In genomic region chr1:223845810-223846667, GRCh38 we compare ENCODE assay signal across 8 cellular contexts. TPM values are rescaled to one million over a fixed set of nuclear protein-coding genes. Genes with fewer than 3 reads are reported as not detected.
DNase-seq lines count a peak whose midpoint lies in the region; ATAC-seq and TF ChIP-seq lines count a peak whose summit lies in the region.

A gene with protein sequence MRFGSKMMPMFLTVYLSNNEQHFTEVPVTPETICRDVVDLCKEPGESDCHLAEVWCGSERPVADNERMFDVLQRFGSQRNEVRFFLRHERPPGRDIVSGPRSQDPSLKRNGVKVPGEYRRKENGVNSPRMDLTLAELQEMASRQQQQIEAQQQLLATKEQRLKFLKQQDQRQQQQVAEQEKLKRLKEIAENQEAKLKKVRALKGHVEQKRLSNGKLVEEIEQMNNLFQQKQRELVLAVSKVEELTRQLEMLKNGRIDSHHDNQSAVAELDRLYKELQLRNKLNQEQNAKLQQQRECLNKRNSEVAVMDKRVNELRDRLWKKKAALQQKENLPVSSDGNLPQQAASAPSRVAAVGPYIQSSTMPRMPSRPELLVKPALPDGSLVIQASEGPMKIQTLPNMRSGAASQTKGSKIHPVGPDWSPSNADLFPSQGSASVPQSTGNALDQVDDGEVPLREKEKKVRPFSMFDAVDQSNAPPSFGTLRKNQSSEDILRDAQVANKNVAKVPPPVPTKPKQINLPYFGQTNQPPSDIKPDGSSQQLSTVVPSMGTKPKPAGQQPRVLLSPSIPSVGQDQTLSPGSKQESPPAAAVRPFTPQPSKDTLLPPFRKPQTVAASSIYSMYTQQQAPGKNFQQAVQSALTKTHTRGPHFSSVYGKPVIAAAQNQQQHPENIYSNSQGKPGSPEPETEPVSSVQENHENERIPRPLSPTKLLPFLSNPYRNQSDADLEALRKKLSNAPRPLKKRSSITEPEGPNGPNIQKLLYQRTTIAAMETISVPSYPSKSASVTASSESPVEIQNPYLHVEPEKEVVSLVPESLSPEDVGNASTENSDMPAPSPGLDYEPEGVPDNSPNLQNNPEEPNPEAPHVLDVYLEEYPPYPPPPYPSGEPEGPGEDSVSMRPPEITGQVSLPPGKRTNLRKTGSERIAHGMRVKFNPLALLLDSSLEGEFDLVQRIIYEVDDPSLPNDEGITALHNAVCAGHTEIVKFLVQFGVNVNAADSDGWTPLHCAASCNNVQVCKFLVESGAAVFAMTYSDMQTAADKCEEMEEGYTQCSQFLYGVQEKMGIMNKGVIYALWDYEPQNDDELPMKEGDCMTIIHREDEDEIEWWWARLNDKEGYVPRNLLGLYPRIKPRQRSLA (minus strand): TSS chr1:223845947. CDS start chr1:223845680, 267 bp downstream.

- CTCF ChIA-PET in PC-9 (lab: Charles Lee), result interaction anchor here (0.6 to 1.2 kb wide), 4 partner anchors 9 to 54 kb away, joined by 3 to 7 read pairs (median 4); no protein-coding TSS in a partner anchor

- H4K20me1 ChIP-seq in PC-9 (ENCODE audit: insufficient read depth), result peaks cover 15% of the 10 kb centered on the region

- POLR2A ChIA-PET in PC-9 (lab: Charles Lee; ENCODE audit: unreplicated experiment), result interaction anchor here (0.5 to 0.7 kb wide), 10 partner anchors 16 to 1901 kb away, joined by 3 to 12 read pairs (median 6); partner anchors contain the start of gene NVL

- H3K79me2 ChIP-seq in PC-9 (ENCODE audit: low read depth), result peaks cover 53% of the 10 kb centered on the region

- H3K4me3 ChIP-seq in PC-9, result peak within 1 kb of the TSS; percentile 72
- H3K4me3 ChIP-seq in mucosa of stomach (ENCODE audit: low read length), result peak within 1 kb of the TSS; percentile 74

- H3K27me3 ChIP-seq in PC-9 (ENCODE audit: insufficient read depth, low read depth) (no peaks in the 10 kb centered on the region), mucosa of stomach (ENCODE audit: control insufficient read depth, insufficient read depth, low read length) (no peaks in the 10 kb centered on the region)

- H3K36me3 ChIP-seq in PC-9 (ENCODE audit: low read depth), result no peaks in the 10 kb centered on the region
- no peaks in the 10 kb centered on the region for H3K36me3 ChIP-seq in mucosa of stomach (ENCODE audit: control insufficient read depth, insufficient read depth, low read length)

- H3K4me2 ChIP-seq in PC-9, result peak within 1 kb of the TSS; percentile 83

- H3K4me1 ChIP-seq in PC-9 (replicated peaks; ENCODE audit: insufficient read depth) (peaks cover 44% of the 10 kb centered on the region), mucosa of stomach (ENCODE audit: control insufficient read depth, insufficient read depth, low read length) (peaks cover 9% of the 10 kb centered on the region)

- ATAC-seq in GM21528 (IDR thresholded peaks at IDR 0.05; ENCODE audit: low FRiP score, unreplicated experiment), result peak; percentile 73

- BruUV-seq in PC-9 (replicated peaks; lab: Mats Ljungman, UMichigan), result TSS peak; percentile 97

- intact Hi-C loops in PC-9 (cut with micrococcal nuclease; ENCODE audit: unreplicated experiment), result loop anchor here (1.0 to 2.0 kb wide), 6 partner anchors 9 to 145 kb away; no protein-coding TSS in a partner anchor

- DNase-seq in DMS53 treated with DMSO at 0.1 percent for 48 hours (lab: John Stamatoyannopoulos, UW; ENCODE audit: unreplicated experiment) (peak; percentile 78), HuH-7.5 (ENCODE audit: low spot score) (peak; percentile 78), PC-9 (peak; percentile 70 to 97), erythroblast (lab: John Stamatoyannopoulos, UW) (peak; percentile 92 to 97)
- peak; percentile 92 for DNase-seq in activated T-cell treated with anti-CD3 and anti-CD28 coated beads, Interleukin-2, amount 50 U/mL, for 1 hour
- DNase-seq in stimulated activated CD8-positive, alpha-beta memory T cell treated with anti-CD3 and anti-CD28 coated beads, Interleukin-7, amount 100 ng/mL, for 24 hours (ENCODE audit: low read depth), result peak; percentile 60

- H3K27ac ChIP-seq in PC-9, result peak within 1 kb of the TSS; percentile 95

- TF ChIP-seq CTCF in PC-9 (conservative IDR thresholded peaks at IDR 0.05), result peak; percentile 66

- peak within 1 kb of the TSS; percentile 91 for H2AFZ ChIP-seq in PC-9

- H3K9ac ChIP-seq in mucosa of stomach (ENCODE audit: low read length), result peak within 1 kb of the TSS; percentile 96

- H3F3A ChIP-seq in PC-9 (ENCODE audit: insufficient read depth, low read depth), result peaks cover 16% of the 10 kb centered on the region

- TF ChIP-seq POLR2A in erythroblast (IDR thresholded peaks at IDR 0.05; ENCODE audit: low read length), result peak; percentile 94

- H3K9me3 ChIP-seq in PC-9 (ENCODE audit: insufficient read depth, low read depth), result no peaks in the 10 kb centered on the region; the same call in 1 of the 2 replicates
- H3K9me3 ChIP-seq in mucosa of stomach (ENCODE audit: control insufficient read depth, low read length), result no peaks in the 10 kb centered on the region

- H3K9me2 ChIP-seq in PC-9 (ENCODE audit: insufficient read depth), result no peaks in the 10 kb centered on the region

RNA-seq across cellular contexts. Expression of the gene that starts here (rescaled TPM):
- 63.1 and 81.4 TPM in 2 replicates for total RNA-seq in PC-9 (2021)

Comparison
In these comparisons a context has a peak if more than half of its experiments do, and no peak if none do; other contexts are left out.
1. Peak in every context shown above with its lines: DNase-seq, ATAC-seq, H3K4me3 ChIP-seq and H3K27ac ChIP-seq.